ENCODE assay signal across 10 cellular contexts in genomic region chr17:80153004-80153403, GRCh38. TPM values are rescaled to one million over a fixed set of nuclear protein-coding genes. Genes with fewer than 3 reads are reported as not detected.
DNase-seq lines count a peak whose midpoint lies in the region; ATAC-seq and TF ChIP-seq lines count a peak whose summit lies in the region.
"Had no signal": no experiment of that assay in that cellular context is flagged by ENCODE, and none has a peak within 500 bp of the region (broad histone marks: within the 10 kb centered on the region; RNA-seq: fewer than 3 reads in every experiment).

No MANE protein-coding gene starts in this region.

- peaks cover 23% of the 10 kb centered on the region for H3K4me1 Mint-ChIP-seq in activated naive CD4-positive, alpha-beta T cell treated with anti-CD3 and anti-CD28 coated beads for 36 hours (ENCODE audit: low read depth)
- H3K4me1 Mint-ChIP-seq in type B pancreatic cell (ENCODE audit: unreplicated experiment) = peaks cover 3% of the 10 kb centered on the region

- TF ChIP-seq POLR2A in erythroblast (IDR thresholded peaks at IDR 0.05; ENCODE audit: low read length) = no peak

- DNase-seq in activated naive CD4-positive, alpha-beta T cell treated with anti-CD3 and anti-CD28 coated beads, Interleukin-2, amount 50 U/mL, for 72 hours (ENCODE audit: low spot score in 2 of 2) = no peak
- no peak for DNase-seq in activated naive CD4-positive, alpha-beta T cell treated with anti-CD3 and anti-CD28 coated beads for 36 hours
- DNase-seq in NCI-H82 treated with DMSO at 0.1 percent for 48 hours (lab: John Stamatoyannopoulos, UW; ENCODE audit: unreplicated experiment) = peak; percentile 38
- DNase-seq in type B pancreatic cell (ENCODE audit: extremely low spot score, unreplicated experiment) = no peak
- no peak for DNase-seq in epidermal melanocyte (ENCODE audit: insufficient read length, low spot score)
- DNase-seq in erythroblast (lab: John Stamatoyannopoulos, UW) = no peak
- DNase-seq: brain microvascular endothelial cell, NCI-H2107 had no signal

- no peaks in the 10 kb centered on the region for H3K36me3 Mint-ChIP-seq in activated naive CD4-positive, alpha-beta T cell treated with anti-CD3 and anti-CD28 coated beads, Interleukin-2, amount 50 U/mL, for 72 hours
- peaks cover 2% of the 10 kb centered on the region for H3K36me3 Mint-ChIP-seq in activated naive CD4-positive, alpha-beta T cell treated with anti-CD3 and anti-CD28 coated beads for 36 hours (ENCODE audit: low read depth)
- H3K36me3 Mint-ChIP-seq in type B pancreatic cell = peaks cover 3% of the 10 kb centered on the region

- peak overlapping the region; percentile 8 to 44 for H3K27ac Mint-ChIP-seq in activated naive CD4-positive, alpha-beta T cell treated with anti-CD3 and anti-CD28 coated beads, Interleukin-2, amount 50 U/mL, for 72 hours
- no peak overlapping the region for H3K27ac Mint-ChIP-seq in activated naive CD4-positive, alpha-beta T cell treated with anti-CD3 and anti-CD28 coated beads for 36 hours
- no peak overlapping the region for H3K27ac Mint-ChIP-seq in type B pancreatic cell

- no peak for ATAC-seq in activated naive CD4-positive, alpha-beta T cell treated with anti-CD3 and anti-CD28 coated beads, Interleukin-2, amount 50 U/mL, for 72 hours
- ATAC-seq in HG02798 (IDR thresholded peaks at IDR 0.05; ENCODE audit: poor library complexity, unreplicated experiment) (peak; percentile 78), HG02870 (IDR thresholded peaks at IDR 0.05; ENCODE audit: unreplicated experiment) (no peak)

- no peaks in the 10 kb centered on the region for H3K9me3 Mint-ChIP-seq in activated naive CD4-positive, alpha-beta T cell treated with anti-CD3 and anti-CD28 coated beads, Interleukin-2, amount 50 U/mL, for 72 hours
- H3K9me3 Mint-ChIP-seq in activated naive CD4-positive, alpha-beta T cell treated with anti-CD3 and anti-CD28 coated beads for 36 hours = peaks cover 9% of the 10 kb centered on the region
- H3K9me3 Mint-ChIP-seq in type B pancreatic cell = peaks cover 4% of the 10 kb centered on the region

- CTCF ChIA-PET in activated naive CD4-positive, alpha-beta T cell treated with anti-CD3 and anti-CD28 coated beads for 36 hours (lab: Charles Lee) = no interaction called here

- no peak overlapping the region for H3K4me3 Mint-ChIP-seq in activated naive CD4-positive, alpha-beta T cell treated with anti-CD3 and anti-CD28 coated beads for 36 hours
- H3K4me3 Mint-ChIP-seq in type B pancreatic cell = no peak overlapping the region

- no peak for TF ChIP-seq CTCF in type B pancreatic cell (conservative IDR thresholded peaks at IDR 0.05)

- intact Hi-C loops in activated naive CD4-positive, alpha-beta T cell treated with anti-CD3 and anti-CD28 coated beads for 36 hours (cut with micrococcal nuclease) = no loop called here

- no peaks in the 10 kb centered on the region for H3K27me3 Mint-ChIP-seq in activated naive CD4-positive, alpha-beta T cell treated with anti-CD3 and anti-CD28 coated beads for 36 hours (ENCODE audit: low read depth)
- H3K27me3 Mint-ChIP-seq in type B pancreatic cell = no peaks in the 10 kb centered on the region

RNA-seq across cellular contexts. Expression of gene EIF4A3, which starts 6.1 kb away (rescaled TPM):
- total RNA-seq in activated naive CD4-positive, alpha-beta T cell treated with anti-CD3 and anti-CD28 coated beads, Interleukin-2, amount 50 U/mL, for 72 hours = 100 to 1,000 TPM; 105 to 144 TPM
- total RNA-seq in activated naive CD4-positive, alpha-beta T cell treated with anti-CD3 and anti-CD28 coated beads for 36 hours = 10 to 100 TPM; 92.1 to 97.7 TPM
- 104 and 112 TPM in 2 replicates for total RNA-seq in type B pancreatic cell (ENCODE audit: low replicate concordance)

RNA-seq across cellular contexts. Expression of gene CARD14, which starts 16.8 kb away (rescaled TPM):
- under 1 TPM in 1 of 2 donors, not detected in 1; 0.19 TPM for total RNA-seq in activated naive CD4-positive, alpha-beta T cell treated with anti-CD3 and anti-CD28 coated beads, Interleukin-2, amount 50 U/mL, for 72 hours
- total RNA-seq in activated naive CD4-positive, alpha-beta T cell treated with anti-CD3 and anti-CD28 coated beads for 36 hours = not detected
- 1.9 and 6.7 TPM in 2 replicates for total RNA-seq in type B pancreatic cell (ENCODE audit: low replicate concordance)

RNA-seq across cellular contexts. Expression of gene GAA, which starts 51.6 kb away (rescaled TPM):
- total RNA-seq in activated naive CD4-positive, alpha-beta T cell treated with anti-CD3 and anti-CD28 coated beads, Interleukin-2, amount 50 U/mL, for 72 hours = 10 to 100 TPM; 34.2 to 36.3 TPM
- total RNA-seq in activated naive CD4-positive, alpha-beta T cell treated with anti-CD3 and anti-CD28 coated beads for 36 hours = 10 to 100 TPM; 32.1 to 33.2 TPM
- 37.7 and 40.7 TPM in 2 replicates for total RNA-seq in type B pancreatic cell (ENCODE audit: low replicate concordance)

Comparison
In these comparisons a context has a peak if more than half of its experiments do, and no peak if none do; other contexts are left out.
1. H3K27ac Mint-ChIP-seq: peak in activated naive CD4-positive, alpha-beta T cell treated with anti-CD3 and anti-CD28 coated beads, Interleukin-2, amount 50 U/mL, for 72 hours (2 of 2); none in activated naive CD4-positive, alpha-beta T cell treated with anti-CD3 and anti-CD28 coated beads for 36 hours (single experiment) and type B pancreatic cell (single experiment).